8 cellular contexts compared by ENCODE assay signal in the genomic region with DNA sequence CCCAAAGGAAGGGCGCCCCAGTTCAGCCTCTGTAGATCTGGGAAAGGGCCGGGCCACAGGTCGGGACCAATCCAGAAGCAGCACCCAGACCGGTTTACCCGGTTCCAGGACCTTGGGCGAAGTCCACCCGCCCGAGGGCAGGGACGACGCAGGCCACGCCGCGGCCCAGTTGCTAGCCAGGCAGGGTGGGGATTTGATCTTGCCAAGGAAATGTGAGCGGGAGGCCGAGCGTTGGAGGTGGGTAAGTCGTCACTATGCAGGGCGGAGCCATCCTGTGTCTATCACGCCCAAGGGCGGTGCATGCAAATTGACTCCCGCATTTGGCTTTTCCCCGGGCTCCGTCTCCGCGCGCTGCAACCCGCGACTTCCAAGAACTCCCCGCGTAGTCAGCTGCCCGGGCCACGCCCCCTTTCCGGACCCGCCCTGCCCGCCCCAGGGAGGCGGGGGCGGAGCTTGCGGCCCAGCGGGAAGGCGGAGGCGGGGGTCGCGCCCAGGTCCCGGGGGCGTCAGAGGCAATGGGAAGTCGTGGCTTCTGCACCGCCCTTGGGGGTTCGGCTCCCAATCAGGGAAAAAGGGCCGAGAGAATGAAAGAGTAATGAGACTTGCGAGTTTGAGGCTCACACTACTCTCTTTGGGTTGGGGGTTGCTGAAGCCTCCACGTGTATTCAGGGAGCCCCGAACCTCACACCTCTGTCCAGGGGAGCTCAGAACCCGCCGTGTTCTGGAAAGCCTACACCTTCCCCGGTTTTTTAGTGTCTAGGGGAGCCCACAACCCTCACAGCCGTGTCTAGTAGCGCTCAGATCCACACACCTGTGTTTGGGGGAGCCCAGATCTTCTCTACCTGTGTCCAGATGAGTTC. TPM values are rescaled to one million over a fixed set of nuclear protein-coding genes. Genes with fewer than 3 reads are reported as not detected.
DNase-seq lines count a peak whose midpoint lies in the region; ATAC-seq and TF ChIP-seq lines count a peak whose summit lies in the region.

No MANE protein-coding gene starts in this region.

- intact Hi-C loops in CD8-positive, alpha-beta T cell (cut with DNase I, micrococcal nuclease), result loop anchor here (1.0 kb wide), 2 partner anchors 8 to 9 kb away; no protein-coding TSS in a partner anchor
- intact Hi-C loops in left ventricle myocardium superior (cut with micrococcal nuclease) (no loop called here), prostate gland (cut with DNase I) (no loop called here)

- peak overlapping the region; percentile 68 for H3K27ac ChIP-seq in CD8-positive, alpha-beta T cell (ENCODE audit: low read depth, low read length)
- H3K27ac ChIP-seq in GM23248, result peak overlapping the region; percentile 91
- H3K27ac ChIP-seq in prostate gland, result peak overlapping the region; percentile 93 to 94
- peak overlapping the region; percentile 86 for H3K27ac ChIP-seq in urinary bladder (ENCODE audit: low read depth)

- CTCF ChIA-PET in CD8-positive, alpha-beta T cell (lab: Charles Lee), result interaction anchor here (1.3 to 11.9 kb wide), 7 partner anchors 8 to 50 kb away, joined by 3 to 118 read pairs (median 7); no protein-coding TSS in a partner anchor

- H3K9me3 ChIP-seq in CD8-positive, alpha-beta T cell (ENCODE audit: low read length), result no peaks in the 10 kb centered on the region
- H3K9me3 ChIP-seq in GM23248 (ENCODE audit: low read depth) (no peaks in the 10 kb centered on the region), prostate gland (no peaks in the 10 kb centered on the region)

- peak; percentile 40 to 85 (median 81) for DNase-seq in CD8-positive, alpha-beta T cell
- DNase-seq in GM23248 (peak; percentile 99), NCI-H1436 treated with DMSO at 0.1 percent for 48 hours (lab: John Stamatoyannopoulos, UW) (peak; percentile 90), amniotic stem cell (lab: John Stamatoyannopoulos, UW) (peak; percentile 93), left ventricle myocardium superior (peak; percentile 97), prostate gland (ENCODE audit: low spot score) (peak; percentile 99)

- 2 to 5% methylated on average over 35 to 57 of the region's 57 CpGs for WGBS in GM23248 (ENCODE audit: low coverage in 1 of 2, low lambda C conversion rate in 2 of 2, missing lambda C conversion rate in 2 of 2), 2 experiments
- WGBS in prostate gland, result 2% methylated on average over 57 of the region's 57 CpGs
- 2% methylated on average over 57 of the region's 57 CpGs for WGBS in urinary bladder

- POLR2A ChIA-PET in CD8-positive, alpha-beta T cell (lab: Charles Lee), result interaction anchor here (1.0 to 10.1 kb wide), 5 partner anchors 8 to 67 kb away, joined by 3 to 246 read pairs (median 7); a partner anchor contains a TSS

- no peaks in the 10 kb centered on the region for H3K9me2 ChIP-seq in GM23248 (ENCODE audit: insufficient read depth)

- H3K27me3 Mint-ChIP-seq in CD8-positive, alpha-beta T cell (ENCODE audit: low read depth), result no peaks in the 10 kb centered on the region
- no peaks in the 10 kb centered on the region for H3K27me3 Mint-ChIP-seq in T-helper 1 cell treated with Interleukin-12 subunit alpha and Interleukin-12 subunit beta and Interleukin-4 antibody, amounts not matched to agents 30 μg/mL and 1 μg/mL, for 36 hours (ENCODE audit: low read depth)

- H3F3A ChIP-seq in GM23248 (ENCODE audit: insufficient read depth), result peaks cover 47% of the 10 kb centered on the region

- H3K4me1 ChIP-seq in CD8-positive, alpha-beta T cell (ENCODE audit: insufficient read depth, low read length), result peaks cover 72% of the 10 kb centered on the region
- H3K4me1 ChIP-seq in GM23248 (ENCODE audit: insufficient read depth), result peaks cover 58% of the 10 kb centered on the region
- H3K4me1 ChIP-seq in prostate gland (replicated peaks), result peaks cover 8% of the 10 kb centered on the region
- H3K4me1 ChIP-seq in urinary bladder (ENCODE audit: insufficient read depth), result peaks cover 5% of the 10 kb centered on the region

- TF ChIP-seq CTCF in CD8-positive, alpha-beta T cell (IDR thresholded peaks at IDR 0.05), result no peak
- peak in 1 of 4 experiments; percentile 5 for TF ChIP-seq CTCF in prostate gland (IDR thresholded peaks at IDR 0.05)

- no peaks in the 10 kb centered on the region for H3K36me3 Mint-ChIP-seq in CD8-positive, alpha-beta T cell
- H3K36me3 Mint-ChIP-seq in T-helper 1 cell treated with Interleukin-12 subunit alpha and Interleukin-12 subunit beta and Interleukin-4 antibody, amounts not matched to agents 30 μg/mL and 1 μg/mL, for 36 hours (ENCODE audit: low read depth), result peaks cover 7% of the 10 kb centered on the region

- peak overlapping the region; percentile 81 for H3K4me2 ChIP-seq in GM23248 (ENCODE audit: unreplicated experiment)

- peaks cover 68% of the 10 kb centered on the region for H3K4me1 Mint-ChIP-seq in CD8-positive, alpha-beta T cell (ENCODE audit: low read depth)
- peaks cover 50% of the 10 kb centered on the region for H3K4me1 Mint-ChIP-seq in T-helper 1 cell treated with Interleukin-12 subunit alpha and Interleukin-12 subunit beta and Interleukin-4 antibody, amounts not matched to agents 30 μg/mL and 1 μg/mL, for 36 hours (ENCODE audit: low read depth)

- H3K36me3 ChIP-seq in CD8-positive, alpha-beta T cell (ENCODE audit: insufficient read depth, low read length), result no peaks in the 10 kb centered on the region
- no peaks in the 10 kb centered on the region for H3K36me3 ChIP-seq in GM23248 (ENCODE audit: low read depth)
- H3K36me3 ChIP-seq in prostate gland, result no peaks in the 10 kb centered on the region
- no peaks in the 10 kb centered on the region for H3K36me3 ChIP-seq in urinary bladder (ENCODE audit: insufficient read depth)

- no peak for TF ChIP-seq POLR2A in prostate gland (IDR thresholded peaks at IDR 0.05)

- peak overlapping the region; percentile 80 for H3K9ac ChIP-seq in GM23248

- H3K4me3 Mint-ChIP-seq in CD8-positive, alpha-beta T cell, result peak overlapping the region; percentile 85
- H3K4me3 Mint-ChIP-seq in T-helper 1 cell treated with Interleukin-12 subunit alpha and Interleukin-12 subunit beta and Interleukin-4 antibody, amounts not matched to agents 30 μg/mL and 1 μg/mL, for 36 hours, result peak overlapping the region; percentile 85

- H2AFZ ChIP-seq in GM23248, result peak overlapping the region; percentile 87

- peaks cover 7% of the 10 kb centered on the region; the same call in 1 of the 2 replicates for H3K79me2 ChIP-seq in GM23248 (ENCODE audit: insufficient read depth)

- no peaks in the 10 kb centered on the region for H3K27me3 ChIP-seq in CD8-positive, alpha-beta T cell (ENCODE audit: insufficient read depth, low read length)
- no peaks in the 10 kb centered on the region for H3K27me3 ChIP-seq in GM23248 (replicated peaks; ENCODE audit: insufficient read depth)
- H3K27me3 ChIP-seq in prostate gland (replicated peaks; ENCODE audit: insufficient read depth), result no peaks in the 10 kb centered on the region

- H3K4me3 ChIP-seq in CD8-positive, alpha-beta T cell (ENCODE audit: low read depth, low read length), result peak overlapping the region; percentile 58
- H3K4me3 ChIP-seq in GM23248 (peak overlapping the region; percentile 60), prostate gland (peak overlapping the region; percentile 12 to 35), urinary bladder (ENCODE audit: low read depth, low read length) (peak overlapping the region; percentile 23)

- ATAC-seq in CD8-positive, alpha-beta T cell, result peak; percentile 49
- ATAC-seq in left ventricle myocardium superior, result peak; percentile 89

- in situ Hi-C loops in GM23248 (cut with MboI), result no loop called here

- H4K20me1 ChIP-seq in GM23248 (ENCODE audit: insufficient read depth), result no peaks in the 10 kb centered on the region

- H3K27ac Mint-ChIP-seq in CD8-positive, alpha-beta T cell, result peak overlapping the region; percentile 96
- peak overlapping the region; percentile 93 for H3K27ac Mint-ChIP-seq in T-helper 1 cell treated with Interleukin-12 subunit alpha and Interleukin-12 subunit beta and Interleukin-4 antibody, amounts not matched to agents 30 μg/mL and 1 μg/mL, for 36 hours

- no peaks in the 10 kb centered on the region for H3K9me3 Mint-ChIP-seq in CD8-positive, alpha-beta T cell
- H3K9me3 Mint-ChIP-seq in T-helper 1 cell treated with Interleukin-12 subunit alpha and Interleukin-12 subunit beta and Interleukin-4 antibody, amounts not matched to agents 30 μg/mL and 1 μg/mL, for 36 hours, result no peaks in the 10 kb centered on the region

RNA-seq across cellular contexts. Expression of a gene that starts 12.8 kb away (rescaled TPM):
- total RNA-seq in CD8-positive, alpha-beta T cell, result 100 to 1,000 TPM; 223 to 229 TPM
- total RNA-seq in GM23248 (2014; rRNA removed; shearing (Covaris generic)), result 27.8 and 30.4 TPM in 2 replicates
- polyA plus RNA-seq in GM23248 (2016; fragmentation: Nextera tagmentation; extraction: Ambion mirVana) (84.0 and 88.6 TPM in 2 replicates), urinary bladder (268 TPM)
- total RNA-seq in left ventricle myocardium superior (19.8 TPM), prostate gland (10 to 100 TPM; 34.7 to 75.7 TPM), urinary bladder (17.0 TPM)

RNA-seq across cellular contexts. Expression of a gene that starts 12.8 kb away (rescaled TPM):
- total RNA-seq in CD8-positive, alpha-beta T cell, result 10 to 100 TPM; 35.7 to 37.5 TPM
- total RNA-seq in GM23248 (2014; rRNA removed; shearing (Covaris generic)), result 56.4 and 80.5 TPM in 2 replicates
- polyA plus RNA-seq in GM23248 (2016; fragmentation: Nextera tagmentation; extraction: Ambion mirVana), result 55.6 and 62.4 TPM in 2 replicates
- 46.4 TPM for total RNA-seq in left ventricle myocardium superior
- 10 to 100 TPM; 42.5 to 48.6 TPM for total RNA-seq in prostate gland
- 26.4 TPM for total RNA-seq in urinary bladder
- polyA plus RNA-seq in urinary bladder, result 76.1 TPM

RNA-seq across cellular contexts. Expression of a gene that starts 44.9 kb away (rescaled TPM):
- total RNA-seq in CD8-positive, alpha-beta T cell, result 10 to 100 TPM; 16.8 to 20.8 TPM
- total RNA-seq in GM23248 (2014; rRNA removed; shearing (Covaris generic)), result 104 and 105 TPM in 2 replicates
- polyA plus RNA-seq in GM23248 (2016; fragmentation: Nextera tagmentation; extraction: Ambion mirVana) (1.4 and 2.6 TPM in 2 replicates), urinary bladder (25.7 TPM)
- total RNA-seq in left ventricle myocardium superior (50.0 TPM), prostate gland (10 to 100 TPM; 52.4 to 91.9 TPM), urinary bladder (10.2 TPM)

RNA-seq across cellular contexts. Expression of a gene that starts 46.4 kb away (rescaled TPM):
- 10 to 100 TPM; 76.4 to 77.2 TPM for total RNA-seq in CD8-positive, alpha-beta T cell
- 30.4 and 33.0 TPM in 2 replicates for total RNA-seq in GM23248 (2014; rRNA removed; shearing (Covaris generic))
- polyA plus RNA-seq in GM23248 (2016; fragmentation: Nextera tagmentation; extraction: Ambion mirVana), result 27.0 and 31.8 TPM in 2 replicates
- total RNA-seq in left ventricle myocardium superior, result 22.4 TPM
- total RNA-seq in prostate gland, result 10 to 100 TPM; 23.3 to 55.4 TPM
- 16.5 TPM for total RNA-seq in urinary bladder
- polyA plus RNA-seq in urinary bladder, result 31.2 TPM

Comparison
In these comparisons a context has a peak if more than half of its experiments do, and no peak if none do; other contexts are left out.
1. Peak in every context shown above with its lines: DNase-seq, ATAC-seq, H3K4me3 ChIP-seq and H3K27ac ChIP-seq.
2. intact Hi-C loops: an anchor here in CD8-positive, alpha-beta T cell (1.0 kb wide); none called in left ventricle myocardium superior and prostate gland.